Comparison of ENCODE assay signal across 1 cellular context in genomic region chr12:31507966-31508365, GRCh38.
TF ChIP-seq lines count a peak whose summit lies in the region.

No MANE protein-coding gene starts in this region.

TF ChIP-seq in GM23338, 12 proteins besides CTCF, POLR2A, EP300 and RAD21 (continued from another document):
- no peak for TF ChIP-seq ZNF462 (CRISPR knock-in tag; IDR thresholded peaks at IDR 0.05)
- TF ChIP-seq JUNB (IDR thresholded peaks at IDR 0.05; ENCODE audit: unreplicated experiment) = no peak
- no peak for TF ChIP-seq STAT1 (IDR thresholded peaks at IDR 0.05; ENCODE audit: unreplicated experiment)
- TF ChIP-seq ZNF331 (CRISPR knock-in tag; IDR thresholded peaks at IDR 0.05; ENCODE audit: low read depth) = no peak
- no peak for TF ChIP-seq CREB1 (CRISPR knock-in tag; IDR thresholded peaks at IDR 0.05; ENCODE audit: low read depth)
- TF ChIP-seq EZH2phosphoT487 (IDR thresholded peaks at IDR 0.05; ENCODE audit: unreplicated experiment) = no peak
- no peak for TF ChIP-seq ZNF114 (CRISPR knock-in tag; IDR thresholded peaks at IDR 0.05)
- no peak for TF ChIP-seq EZH2 (IDR thresholded peaks at IDR 0.05; ENCODE audit: low read depth, unreplicated experiment)
- no peak for TF ChIP-seq NANOG (IDR thresholded peaks at IDR 0.05; ENCODE audit: borderline replicate concordance)
- no peak for TF ChIP-seq REST (IDR thresholded peaks at IDR 0.05; ENCODE audit: unreplicated experiment)
- no peak for TF ChIP-seq ETS1 (IDR thresholded peaks at IDR 0.05)
